ENCODE assay signal across 8 cellular contexts in genomic region chr17:75516619-75517276, GRCh38. TPM values are rescaled to one million over a fixed set of nuclear protein-coding genes. Genes with fewer than 3 reads are reported as not detected.
DNase-seq lines count a peak whose midpoint lies in the region; ATAC-seq and TF ChIP-seq lines count a peak whose summit lies in the region.

No MANE protein-coding gene starts in this region.

- H3K9me3 ChIP-seq in mononuclear cell (ENCODE audit: low read depth, low read length) (no peaks in the 10 kb centered on the region), upper lobe of left lung (no peaks in the 10 kb centered on the region)

- ATAC-seq in GM19025 (IDR thresholded peaks at IDR 0.05; ENCODE audit: low read depth, unreplicated experiment) = peak; percentile 10
- ATAC-seq in HG03175 (IDR thresholded peaks at IDR 0.05; ENCODE audit: unreplicated experiment) = peak; percentile 18
- no peak for ATAC-seq in upper lobe of left lung (ENCODE audit: low FRiP score in 2 of 2)

- H3K9me3 Mint-ChIP-seq in T-helper 2 cell treated with Interferon-gamma antibody and Interleukin-4, amounts not matched to agents 5 μg/mL and 100 μg/mL, for 36 hours = no peaks in the 10 kb centered on the region

- peaks cover 22% of the 10 kb centered on the region for H3K4me1 Mint-ChIP-seq in T-helper 2 cell treated with Interferon-gamma antibody and Interleukin-4, amounts not matched to agents 5 μg/mL and 100 μg/mL, for 36 hours (ENCODE audit: low read depth)

- peak overlapping the region; percentile 73 for H3K4me3 Mint-ChIP-seq in T-helper 2 cell treated with Interferon-gamma antibody and Interleukin-4, amounts not matched to agents 5 μg/mL and 100 μg/mL, for 36 hours

- TF ChIP-seq CTCF in AG04449 (IDR thresholded peaks at IDR 0.05; ENCODE audit: insufficient read depth, low read length, missing control alignments) = no peak
- no peak for TF ChIP-seq CTCF in upper lobe of left lung (IDR thresholded peaks at IDR 0.05)

- H3K36me3 Mint-ChIP-seq in T-helper 2 cell treated with Interferon-gamma antibody and Interleukin-4, amounts not matched to agents 5 μg/mL and 100 μg/mL, for 36 hours (ENCODE audit: low read depth) = peaks cover 19% of the 10 kb centered on the region

- peak overlapping the region; percentile 83 for H3K27ac Mint-ChIP-seq in T-helper 2 cell treated with Interferon-gamma antibody and Interleukin-4, amounts not matched to agents 5 μg/mL and 100 μg/mL, for 36 hours

- H3K4me1 ChIP-seq in mononuclear cell (ENCODE audit: insufficient read depth, low read length) (peaks cover 35% of the 10 kb centered on the region), upper lobe of left lung (peaks cover 32 to 49% (median 39%) of the 10 kb centered on the region in 4 donors)

- POLR2A ChIA-PET in AG04449 (lab: Yijun Ruan, JAX) = interaction anchor here (0.7 to 2.2 kb wide), 10 partner anchors 9 to 263 kb away, joined by 3 to 9 read pairs (median 4); partner anchors contain the start of genes LLGL2, RECQL5, SAP30BP and TMEM94

- no peak for TF ChIP-seq POLR2A in upper lobe of left lung (IDR thresholded peaks at IDR 0.05)

- H3K27ac ChIP-seq in upper lobe of left lung = peak overlapping the region; percentile 71 to 92 (median 72)

- WGBS in upper lobe of left lung, 2 donors = 0 to 3% methylated on average over 20 to 25 of the region's 64 CpGs

- no peak for TF ChIP-seq EP300 in upper lobe of left lung (IDR thresholded peaks at IDR 0.05)

- H3K4me3 ChIP-seq in AG04449 (ENCODE audit: low read depth, low read length) (peak overlapping the region; percentile 75), mononuclear cell (ENCODE audit: low read length) (peak overlapping the region; percentile 66), upper lobe of left lung (peak overlapping the region; percentile 73 to 100 (median 91))

- CTCF ChIA-PET in AG04449 (lab: Yijun Ruan, JAX) = interaction anchor here (0.5 to 3.1 kb wide), 35 partner anchors 8 to 482 kb away, joined by 3 to 57 read pairs (median 3); partner anchors contain the start of genes LLGL2, MIF4GD, SMIM5 and TMEM94

- peaks cover 4% of the 10 kb centered on the region for H3K27me3 ChIP-seq in mononuclear cell (ENCODE audit: insufficient read depth, low read length)
- H3K27me3 ChIP-seq in upper lobe of left lung = peaks cover 0 to 5% (median 0%) of the 10 kb centered on the region in 4 donors

- DNase-seq in AG04449 (ENCODE audit: low read depth, low spot score) (no peak), dermis blood vessel endothelial cell (peak; percentile 42), upper lobe of left lung (no peak), NCI-H446 treated with DMSO at 0.1 percent for 48 hours (lab: John Stamatoyannopoulos, UW) (no peak)
- peak; percentile 49 for DNase-seq in T-helper 2 cell treated with Interferon-gamma antibody and Interleukin-4, amounts not matched to agents 5 μg/mL and 100 μg/mL, for 36 hours (ENCODE audit: low spot score)

- peaks cover 8% of the 10 kb centered on the region for H3K27me3 Mint-ChIP-seq in T-helper 2 cell treated with Interferon-gamma antibody and Interleukin-4, amounts not matched to agents 5 μg/mL and 100 μg/mL, for 36 hours (ENCODE audit: low read depth)

- peaks cover 0 to 30% (median 7%) of the 10 kb centered on the region in 4 donors for H3K36me3 ChIP-seq in upper lobe of left lung

RNA-seq across cellular contexts. Expression of gene TSEN54, which starts 0.4 kb away (rescaled TPM):
- total RNA-seq in dermis blood vessel endothelial cell (14.5 and 16.8 TPM in 2 replicates), mononuclear cell (14.7 TPM), upper lobe of left lung (100 to 1,000 TPM in 2 of 6 donors, 10 to 100 TPM in 4; 19.5 to 125 (median 31.3) TPM)

RNA-seq across cellular contexts. Expression of gene CASKIN2, which starts 1.4 kb away (rescaled TPM):
- total RNA-seq in dermis blood vessel endothelial cell (12.1 and 30.4 TPM in 2 replicates), mononuclear cell (0.10 TPM), upper lobe of left lung (100 to 1,000 TPM in 1 of 6 donors, 10 to 100 TPM in 5; 24.1 to 113 (median 48.5) TPM)

RNA-seq across cellular contexts. Expression of gene LLGL2, which starts 8.7 kb away (rescaled TPM):
- total RNA-seq in dermis blood vessel endothelial cell = 14.8 and 21.9 TPM in 2 replicates
- 13.2 TPM for total RNA-seq in mononuclear cell
- total RNA-seq in upper lobe of left lung = 100 to 1,000 TPM; 113 to 256 (median 175) TPM

Comparison
In these comparisons a context has a peak if more than half of its experiments do, and no peak if none do; other contexts are left out.
1. DNase-seq: peak in T-helper 2 cell treated with Interferon-gamma antibody and Interleukin-4, amounts not matched to agents 5 μg/mL and 100 μg/mL, for 36 hours (single experiment) and dermis blood vessel endothelial cell (single experiment); none in AG04449 (single experiment), upper lobe of left lung (0 of 2) and NCI-H446 treated with DMSO at 0.1 percent for 48 hours (single experiment).
2. ATAC-seq: peak in GM19025 (single experiment) and HG03175 (single experiment); none in upper lobe of left lung (0 of 2).
3. RNA of gene CASKIN2, which starts 1.4 kb away (total RNA-seq): 24.1 to 113 TPM in upper lobe of left lung and 12.1 to 30.4 TPM in dermis blood vessel endothelial cell; 0.10 TPM in mononuclear cell (single experiment); every median in the first group is over 10 times any median in the second.
4. Peak in every context shown above with its lines, with median percentiles within 50 percentile points of each other: H3K4me3 ChIP-seq.